In the genomic region with DNA sequence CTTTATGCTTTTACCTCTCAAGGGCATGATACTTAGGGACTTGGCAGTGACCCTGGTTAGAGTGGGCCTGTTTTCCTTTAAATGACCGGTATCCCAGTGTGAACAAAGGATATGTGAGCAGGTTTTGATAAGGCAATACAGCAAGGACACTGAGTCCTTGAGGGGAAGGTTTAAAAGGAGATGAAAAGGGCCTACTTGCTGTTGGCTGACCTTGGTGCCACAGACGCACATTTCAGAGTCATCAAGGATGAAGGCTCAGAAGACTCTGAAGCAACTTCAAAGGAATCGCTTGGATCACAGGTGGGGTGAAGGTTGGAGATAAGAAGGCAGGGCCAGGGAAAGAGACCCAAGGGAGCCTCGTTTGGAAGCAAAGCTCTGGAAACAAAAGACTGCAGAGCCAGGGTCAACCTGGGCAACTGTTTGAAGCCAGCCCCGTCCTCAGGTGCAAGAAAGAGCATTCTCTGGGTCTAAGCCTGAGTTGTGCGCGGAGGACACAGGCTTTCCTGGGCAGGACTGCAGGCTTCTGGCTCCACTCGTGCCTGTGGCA, we compare ENCODE assay signal across 1 cellular context.
TF ChIP-seq lines count a peak whose summit lies in the region.

No MANE protein-coding gene starts in this region.

TF ChIP-seq in K562, 482 proteins besides CTCF, POLR2A, EP300 and RAD21:
- TF ChIP-seq, protein P1, sequence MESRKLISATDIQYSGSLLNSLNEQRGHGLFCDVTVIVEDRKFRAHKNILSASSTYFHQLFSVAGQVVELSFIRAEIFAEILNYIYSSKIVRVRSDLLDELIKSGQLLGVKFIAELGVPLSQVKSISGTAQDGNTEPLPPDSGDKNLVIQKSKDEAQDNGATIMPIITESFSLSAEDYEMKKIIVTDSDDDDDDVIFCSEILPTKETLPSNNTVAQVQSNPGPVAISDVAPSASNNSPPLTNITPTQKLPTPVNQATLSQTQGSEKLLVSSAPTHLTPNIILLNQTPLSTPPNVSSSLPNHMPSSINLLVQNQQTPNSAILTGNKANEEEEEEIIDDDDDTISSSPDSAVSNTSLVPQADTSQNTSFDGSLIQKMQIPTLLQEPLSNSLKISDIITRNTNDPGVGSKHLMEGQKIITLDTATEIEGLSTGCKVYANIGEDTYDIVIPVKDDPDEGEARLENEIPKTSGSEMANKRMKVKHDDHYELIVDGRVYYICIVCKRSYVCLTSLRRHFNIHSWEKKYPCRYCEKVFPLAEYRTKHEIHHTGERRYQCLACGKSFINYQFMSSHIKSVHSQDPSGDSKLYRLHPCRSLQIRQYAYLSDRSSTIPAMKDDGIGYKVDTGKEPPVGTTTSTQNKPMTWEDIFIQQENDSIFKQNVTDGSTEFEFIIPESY (CRISPR knock-in tag; IDR thresholded peaks at IDR 0.05), result no peak
- TF ChIP-seq PPARD (CRISPR knock-in tag; IDR thresholded peaks at IDR 0.05) (no peak), ZNF518B (CRISPR knock-in tag; IDR thresholded peaks at IDR 0.05) (no peak), THRAP3 (IDR thresholded peaks at IDR 0.05; ENCODE audit: borderline replicate concordance) (no peak), ZBED1 (IDR thresholded peaks at IDR 0.05) (no peak), CHD4 (IDR thresholded peaks at IDR 0.05; ENCODE audit: insufficient read depth, insufficient replicate concordance, low read depth, low read length, poor library complexity, severe bottlenecking) (no peak), NFE2 (IDR thresholded peaks at IDR 0.05; ENCODE audit: low read depth) (no peak), CC2D1A (IDR thresholded peaks at IDR 0.05) (no peak), TARDBP (IDR thresholded peaks at IDR 0.05) (no peak), ZNF197 (CRISPR knock-in tag; IDR thresholded peaks at IDR 0.05; ENCODE audit: low read depth) (no peak), ZNF551 (CRISPR knock-in tag; IDR thresholded peaks at IDR 0.05) (no peak), CBFA2T2 (conservative IDR thresholded peaks at IDR 0.05) (no peak), HMBOX1 (IDR thresholded peaks at IDR 0.05) (no peak), CBX1 (IDR thresholded peaks at IDR 0.05; ENCODE audit: low read depth) (no peak), ZNF431 (CRISPR knock-in tag; IDR thresholded peaks at IDR 0.05) (no peak)
- TF ChIP-seq, protein P2, sequence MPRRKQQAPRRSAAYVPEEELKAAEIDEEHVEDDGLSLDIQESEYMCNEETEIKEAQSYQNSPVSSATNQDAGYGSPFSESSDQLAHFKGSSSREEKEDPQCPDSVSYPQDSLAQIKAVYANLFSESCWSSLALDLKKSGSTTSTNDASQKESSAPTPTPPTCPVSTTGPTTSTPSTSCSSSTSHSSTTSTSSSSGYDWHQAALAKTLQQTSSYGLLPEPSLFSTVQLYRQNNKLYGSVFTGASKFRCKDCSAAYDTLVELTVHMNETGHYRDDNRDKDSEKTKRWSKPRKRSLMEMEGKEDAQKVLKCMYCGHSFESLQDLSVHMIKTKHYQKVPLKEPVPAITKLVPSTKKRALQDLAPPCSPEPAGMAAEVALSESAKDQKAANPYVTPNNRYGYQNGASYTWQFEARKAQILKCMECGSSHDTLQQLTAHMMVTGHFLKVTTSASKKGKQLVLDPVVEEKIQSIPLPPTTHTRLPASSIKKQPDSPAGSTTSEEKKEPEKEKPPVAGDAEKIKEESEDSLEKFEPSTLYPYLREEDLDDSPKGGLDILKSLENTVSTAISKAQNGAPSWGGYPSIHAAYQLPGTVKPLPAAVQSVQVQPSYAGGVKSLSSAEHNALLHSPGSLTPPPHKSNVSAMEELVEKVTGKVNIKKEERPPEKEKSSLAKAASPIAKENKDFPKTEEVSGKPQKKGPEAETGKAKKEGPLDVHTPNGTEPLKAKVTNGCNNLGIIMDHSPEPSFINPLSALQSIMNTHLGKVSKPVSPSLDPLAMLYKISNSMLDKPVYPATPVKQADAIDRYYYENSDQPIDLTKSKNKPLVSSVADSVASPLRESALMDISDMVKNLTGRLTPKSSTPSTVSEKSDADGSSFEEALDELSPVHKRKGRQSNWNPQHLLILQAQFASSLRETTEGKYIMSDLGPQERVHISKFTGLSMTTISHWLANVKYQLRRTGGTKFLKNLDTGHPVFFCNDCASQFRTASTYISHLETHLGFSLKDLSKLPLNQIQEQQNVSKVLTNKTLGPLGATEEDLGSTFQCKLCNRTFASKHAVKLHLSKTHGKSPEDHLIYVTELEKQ (CRISPR knock-in tag; IDR thresholded peaks at IDR 0.05), result no peak
- TF ChIP-seq, protein P3, sequence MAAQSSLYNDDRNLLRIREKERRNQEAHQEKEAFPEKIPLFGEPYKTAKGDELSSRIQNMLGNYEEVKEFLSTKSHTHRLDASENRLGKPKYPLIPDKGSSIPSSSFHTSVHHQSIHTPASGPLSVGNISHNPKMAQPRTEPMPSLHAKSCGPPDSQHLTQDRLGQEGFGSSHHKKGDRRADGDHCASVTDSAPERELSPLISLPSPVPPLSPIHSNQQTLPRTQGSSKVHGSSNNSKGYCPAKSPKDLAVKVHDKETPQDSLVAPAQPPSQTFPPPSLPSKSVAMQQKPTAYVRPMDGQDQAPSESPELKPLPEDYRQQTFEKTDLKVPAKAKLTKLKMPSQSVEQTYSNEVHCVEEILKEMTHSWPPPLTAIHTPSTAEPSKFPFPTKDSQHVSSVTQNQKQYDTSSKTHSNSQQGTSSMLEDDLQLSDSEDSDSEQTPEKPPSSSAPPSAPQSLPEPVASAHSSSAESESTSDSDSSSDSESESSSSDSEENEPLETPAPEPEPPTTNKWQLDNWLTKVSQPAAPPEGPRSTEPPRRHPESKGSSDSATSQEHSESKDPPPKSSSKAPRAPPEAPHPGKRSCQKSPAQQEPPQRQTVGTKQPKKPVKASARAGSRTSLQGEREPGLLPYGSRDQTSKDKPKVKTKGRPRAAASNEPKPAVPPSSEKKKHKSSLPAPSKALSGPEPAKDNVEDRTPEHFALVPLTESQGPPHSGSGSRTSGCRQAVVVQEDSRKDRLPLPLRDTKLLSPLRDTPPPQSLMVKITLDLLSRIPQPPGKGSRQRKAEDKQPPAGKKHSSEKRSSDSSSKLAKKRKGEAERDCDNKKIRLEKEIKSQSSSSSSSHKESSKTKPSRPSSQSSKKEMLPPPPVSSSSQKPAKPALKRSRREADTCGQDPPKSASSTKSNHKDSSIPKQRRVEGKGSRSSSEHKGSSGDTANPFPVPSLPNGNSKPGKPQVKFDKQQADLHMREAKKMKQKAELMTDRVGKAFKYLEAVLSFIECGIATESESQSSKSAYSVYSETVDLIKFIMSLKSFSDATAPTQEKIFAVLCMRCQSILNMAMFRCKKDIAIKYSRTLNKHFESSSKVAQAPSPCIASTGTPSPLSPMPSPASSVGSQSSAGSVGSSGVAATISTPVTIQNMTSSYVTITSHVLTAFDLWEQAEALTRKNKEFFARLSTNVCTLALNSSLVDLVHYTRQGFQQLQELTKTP (IDR thresholded peaks at IDR 0.05; ENCODE audit: low read depth in 1 of 2, partially characterized antibody in 2 of 2), result no peak
- TF ChIP-seq, protein P4, sequence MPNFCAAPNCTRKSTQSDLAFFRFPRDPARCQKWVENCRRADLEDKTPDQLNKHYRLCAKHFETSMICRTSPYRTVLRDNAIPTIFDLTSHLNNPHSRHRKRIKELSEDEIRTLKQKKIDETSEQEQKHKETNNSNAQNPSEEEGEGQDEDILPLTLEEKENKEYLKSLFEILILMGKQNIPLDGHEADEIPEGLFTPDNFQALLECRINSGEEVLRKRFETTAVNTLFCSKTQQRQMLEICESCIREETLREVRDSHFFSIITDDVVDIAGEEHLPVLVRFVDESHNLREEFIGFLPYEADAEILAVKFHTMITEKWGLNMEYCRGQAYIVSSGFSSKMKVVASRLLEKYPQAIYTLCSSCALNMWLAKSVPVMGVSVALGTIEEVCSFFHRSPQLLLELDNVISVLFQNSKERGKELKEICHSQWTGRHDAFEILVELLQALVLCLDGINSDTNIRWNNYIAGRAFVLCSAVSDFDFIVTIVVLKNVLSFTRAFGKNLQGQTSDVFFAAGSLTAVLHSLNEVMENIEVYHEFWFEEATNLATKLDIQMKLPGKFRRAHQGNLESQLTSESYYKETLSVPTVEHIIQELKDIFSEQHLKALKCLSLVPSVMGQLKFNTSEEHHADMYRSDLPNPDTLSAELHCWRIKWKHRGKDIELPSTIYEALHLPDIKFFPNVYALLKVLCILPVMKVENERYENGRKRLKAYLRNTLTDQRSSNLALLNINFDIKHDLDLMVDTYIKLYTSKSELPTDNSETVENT (CRISPR knock-in tag; IDR thresholded peaks at IDR 0.05), result no peak
